ENCODE assay signal across 15 cellular contexts in the genomic region with DNA sequence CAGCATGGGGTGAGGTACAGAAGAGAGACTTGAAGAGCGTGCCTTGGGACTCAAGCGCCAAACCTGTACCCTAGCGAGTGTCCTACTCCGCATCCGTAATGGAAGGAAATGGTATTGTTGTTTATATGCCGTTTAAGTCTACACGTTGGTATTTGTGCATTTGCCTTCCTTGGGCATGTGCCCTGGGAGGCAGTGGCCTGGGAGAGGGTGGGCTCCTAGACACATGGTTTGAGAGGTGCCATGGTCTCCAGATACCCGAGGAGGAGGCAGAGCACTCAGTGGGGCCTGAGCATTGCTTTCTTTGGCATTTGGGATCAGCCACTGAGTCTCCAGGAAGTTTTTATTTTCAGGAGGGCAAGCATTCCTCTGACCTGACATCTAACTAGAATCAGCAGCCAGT. TPM values are rescaled to one million over a fixed set of nuclear protein-coding genes. Genes with fewer than 3 reads are reported as not detected.
DNase-seq lines count a peak whose midpoint lies in the region; ATAC-seq and TF ChIP-seq lines count a peak whose summit lies in the region.
"Had no signal": no experiment of that assay in that cellular context is flagged by ENCODE, and none has a peak within 500 bp of the region (broad histone marks: within the 10 kb centered on the region; RNA-seq: fewer than 3 reads in every experiment).

No MANE protein-coding gene starts in this region.

- no peak overlapping the region for H2AK5ac ChIP-seq in trophoblast cell (ENCODE audit: low read length)

- H2BK12ac ChIP-seq in trophoblast cell (ENCODE audit: low read length) = no peak overlapping the region

- no CpG with 5 or more reads among the region's 8 CpGs for WGBS in trophoblast cell (ENCODE audit: extremely low coverage, insufficient coverage, insufficient read length)

- H3K36me3 ChIP-seq in trophoblast cell (ENCODE audit: control insufficient read depth in 1 of 2, insufficient read depth in 2 of 2, low read length in 2 of 2) (peaks cover 39 to 56% of the 10 kb centered on the region in 2 experiments), gastrocnemius medialis (peaks cover 0 to 47% of the 10 kb centered on the region in 2 donors)

- no peak overlapping the region for H3K4me2 ChIP-seq in trophoblast cell (ENCODE audit: low read length)
- H3K4me2 ChIP-seq: A549, GM23338 had no signal

- no peak overlapping the region for H3K23ac ChIP-seq in trophoblast cell (ENCODE audit: low read length)

- H4K91ac ChIP-seq in trophoblast cell (ENCODE audit: low read depth, low read length) = no peak overlapping the region

- H3K4ac ChIP-seq in trophoblast cell (ENCODE audit: low read depth, low read length) = no peak overlapping the region

- H3K9ac ChIP-seq in trophoblast cell (ENCODE audit: low read length) = peak overlapping the region; percentile 25

- no peak overlapping the region for H2BK120ac ChIP-seq in trophoblast cell (ENCODE audit: insufficient read depth, low read length, poor library complexity)

- no peak for TF ChIP-seq CTCF in gastrocnemius medialis (IDR thresholded peaks at IDR 0.05 in 4 of 5, conservative IDR thresholded peaks at IDR 0.05 in 1 of 5)

- H3K27me3 ChIP-seq in trophoblast cell (ENCODE audit: insufficient read depth, low read length) = no peaks in the 10 kb centered on the region
- no peaks in the 10 kb centered on the region for H3K27me3 ChIP-seq in gastrocnemius medialis

- H3K4me3 ChIP-seq in trophoblast cell (ENCODE audit: low read depth, low read length) = no peak overlapping the region
- no peak overlapping the region for H3K4me3 ChIP-seq in gastrocnemius medialis
- H3K4me3 ChIP-seq: A549, GM23338 had no signal

- H3K27ac ChIP-seq in trophoblast cell (ENCODE audit: low read depth, low read length) (no peak overlapping the region), gastrocnemius medialis (peak overlapping the region; percentile 64 to 99 (median 74))
- H3K27ac ChIP-seq: 22Rv1, A549, C4-2B, HL-60 had no signal

- no peak overlapping the region for H2BK5ac ChIP-seq in trophoblast cell (ENCODE audit: low read depth, low read length, poor library complexity)

- H4K12ac ChIP-seq in trophoblast cell (ENCODE audit: low read depth, low read length) = no peak overlapping the region

- intact Hi-C loops in gastrocnemius medialis (cut with DNase I; ENCODE audit: low total_unique reads) = no loop called here

- H3K79me1 ChIP-seq in trophoblast cell (ENCODE audit: low read length) = no peaks in the 10 kb centered on the region

- TF ChIP-seq POLR2A in gastrocnemius medialis (IDR thresholded peaks at IDR 0.05) = no peak

- in situ Hi-C loops in gastrocnemius medialis (cut with MboI; ENCODE audit: low sequenced_read_pairs in 4 of 4) = no loop called here

- peaks cover 6 to 7% of the 10 kb centered on the region in 2 experiments for H3K4me1 ChIP-seq in trophoblast cell (ENCODE audit: control insufficient read depth in 1 of 2, insufficient read depth in 2 of 2, low read length in 2 of 2)
- peaks cover 40 to 47% of the 10 kb centered on the region in 2 donors for H3K4me1 ChIP-seq in gastrocnemius medialis
- H3K4me1 ChIP-seq: Caco-2 had no signal

- no peak overlapping the region for H3K14ac ChIP-seq in trophoblast cell (ENCODE audit: low read length)

- H3K79me2 ChIP-seq in trophoblast cell (ENCODE audit: control insufficient read depth, insufficient read depth, low read length, poor library complexity) = no peaks in the 10 kb centered on the region

- no peak overlapping the region for H3K18ac ChIP-seq in trophoblast cell (ENCODE audit: low read length)

- no peak overlapping the region for H4K8ac ChIP-seq in trophoblast cell (ENCODE audit: low read depth, low read length)

- peak; percentile 24 for DNase-seq in activated effector memory CD4-positive, alpha-beta T cell treated with anti-CD3 and anti-CD28 coated beads, Interleukin-2, amount 50 U/mL, for 16 hours
- DNase-seq in activated effector memory CD4-positive, alpha-beta T cell treated with Interleukin-2 at 50 U/mL for 16 hours = no peak
- DNase-seq in trophoblast cell = no peak
- no peak for DNase-seq in gastrocnemius medialis
- no peak for DNase-seq in stimulated activated CD4-positive, alpha-beta T cell treated with anti-CD3 and anti-CD28 coated beads, Interleukin-4, amount 100 ng/mL, for 1 hour
- DNase-seq: AML-193, Caco-2, HCEC 1CT had no signal

- H2AFZ ChIP-seq in trophoblast cell (ENCODE audit: insufficient read depth, low read length, poor library complexity) = no peak overlapping the region
- H2AFZ ChIP-seq: GM23338 had no signal

- no peaks in the 10 kb centered on the region for H3K9me3 ChIP-seq in trophoblast cell (ENCODE audit: insufficient read depth, low read depth, low read length)
- no peaks in the 10 kb centered on the region for H3K9me3 ChIP-seq in gastrocnemius medialis
- H3K9me3 ChIP-seq: A549, Caco-2 had no signal

- ATAC-seq in gastrocnemius medialis = no peak
- ATAC-seq in GM19452 (IDR thresholded peaks at IDR 0.05; ENCODE audit: unreplicated experiment) = no peak
- ATAC-seq in HG02763 (IDR thresholded peaks at IDR 0.05; ENCODE audit: unreplicated experiment) = no peak
- ATAC-seq: A549, GM23338 had no signal

RNA-seq across cellular contexts. Expression of gene ZNF672, which starts 6.5 kb away (rescaled TPM):
- 40.2 and 42.1 TPM in 2 replicates for polyA plus RNA-seq in trophoblast cell (2013)
- 10 to 100 TPM; 41.9 to 81.0 (median 59.0) TPM for total RNA-seq in gastrocnemius medialis

RNA-seq across cellular contexts. Expression of gene ZNF692, which starts 14.4 kb away (rescaled TPM):
- polyA plus RNA-seq in trophoblast cell (2013) = 23.6 and 24.7 TPM in 2 replicates
- 10 to 100 TPM in 3 of 4 donors, 1 to 10 TPM in 1; 8.0 to 38.0 (median 13.9) TPM for total RNA-seq in gastrocnemius medialis

RNA-seq across cellular contexts. Expression of gene SH3BP5L, which starts 18.8 kb away (rescaled TPM):
- polyA plus RNA-seq in trophoblast cell (2013) = 21.2 and 22.7 TPM in 2 replicates
- 10 to 100 TPM; 15.7 to 26.4 (median 22.8) TPM for total RNA-seq in gastrocnemius medialis
